In the genomic region with DNA sequence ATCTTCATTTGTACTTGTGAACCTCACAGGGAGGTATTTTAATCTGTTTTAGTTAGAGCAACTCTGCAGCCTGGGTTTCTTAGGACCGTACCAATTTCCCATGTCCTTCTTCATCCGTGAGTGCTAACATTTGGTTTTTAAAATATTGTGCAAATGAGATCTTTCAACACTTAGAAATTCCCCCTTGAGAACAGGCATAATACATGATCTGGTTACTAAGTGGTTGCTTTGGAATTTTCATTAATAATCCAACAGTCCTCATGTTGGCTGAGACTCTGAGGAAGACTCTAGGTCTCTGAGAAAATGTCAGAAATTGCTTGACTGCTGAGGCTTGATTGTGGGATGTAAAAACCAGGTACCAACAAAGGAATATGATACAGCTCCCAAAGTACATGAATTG, we compare ENCODE assay signal across 31 cellular contexts.
"Had no signal": no experiment of that assay in that cellular context is flagged by ENCODE, and none has a peak within 500 bp of the region (broad histone marks: within the 10 kb centered on the region; RNA-seq: fewer than 3 reads in every experiment).

No MANE protein-coding gene starts in this region.

- H3K4me1 Mint-ChIP-seq: activated B cell treated with CpG ODN at 0.5 μM for 24 hours had no signal

- ATAC-seq: activated CD8-positive, alpha-beta memory T cell treated with anti-CD3 and anti-CD28 coated beads, Interleukin-2, amount 10 ng/mL, durations not matched to agents 7 days and 5 days; activated naive CD8-positive, alpha-beta T cell treated with anti-CD3 and anti-CD28 coated beads, Interleukin-2, amount 50 U/mL, for 24 hours; K562 had no signal

- H3K4me3 Mint-ChIP-seq: activated B cell treated with CpG ODN at 0.5 μM for 24 hours; activated CD4-positive, alpha-beta memory T cell treated with anti-CD3 and anti-CD28 coated beads, Interleukin-2, amount 10 ng/mL, durations not matched to agents 7 days and 5 days; activated CD8-positive, alpha-beta memory T cell treated with anti-CD3 and anti-CD28 coated beads, Interleukin-2, amount 10 ng/mL, durations not matched to agents 7 days and 5 days; activated naive CD4-positive, alpha-beta T cell treated with anti-CD3 and anti-CD28 coated beads, Interleukin-2, amount 10 ng/mL, durations not matched to agents 7 days and 5 days; activated naive CD8-positive, alpha-beta T cell; activated naive CD8-positive, alpha-beta T cell treated with anti-CD3 and anti-CD28 coated beads, Interleukin-2, amount 50 U/mL, for 24 hours had no signal

- H3K36me3 Mint-ChIP-seq: activated naive CD4-positive, alpha-beta T cell treated with anti-CD3 and anti-CD28 coated beads, Interleukin-2, amount 10 ng/mL, durations not matched to agents 7 days and 5 days; activated naive CD8-positive, alpha-beta T cell had no signal

- H3K4me3 ChIP-seq: K562 had no signal

- DNase-seq: activated B cell treated with CpG ODN at 0.5 μM for 24 hours; activated CD4-positive, alpha-beta memory T cell treated with anti-CD3 and anti-CD28 coated beads, Interleukin-2, amount 10 ng/mL, durations not matched to agents 7 days and 5 days; activated CD4-positive, alpha-beta T cell treated with anti-CD3 and anti-CD28 coated beads for 4 hours; activated CD4-positive, CD25-positive, alpha-beta regulatory T cell treated with anti-CD3 and anti-CD28 coated beads, Interleukin-2, amount 50 U/mL, for 72 hours; activated CD8-positive, alpha-beta memory T cell treated with anti-CD3 and anti-CD28 coated beads for 24 hours; activated CD8-positive, alpha-beta memory T cell treated with anti-CD3 and anti-CD28 coated beads, Interleukin-2, amount 10 ng/mL, durations not matched to agents 7 days and 5 days; activated CD8-positive, alpha-beta memory T cell treated with anti-CD3 and anti-CD28 coated beads, Interleukin-2, amount 50 U/mL, for 48 hours; activated effector memory CD4-positive, alpha-beta T cell treated with Interleukin-2 at 50 U/mL for 16 hours; activated naive CD4-positive, alpha-beta T cell treated with anti-CD3 and anti-CD28 coated beads, Interleukin-2, amount 10 ng/mL, durations not matched to agents 7 days and 5 days; activated naive CD8-positive, alpha-beta T cell treated with anti-CD3 and anti-CD28 coated beads, Interleukin-2, amount 50 U/mL, for 24 hours; activated T-cell treated with anti-CD3 and anti-CD28 coated beads, Interleukin-2, amount 50 U/mL, for 48 hours; amniotic stem cell; aorta; caudate nucleus; NCI-H1105 treated with DMSO at 0.1 percent for 48 hours; NCI-H1436; NCI-H1694; NCI-H1930; NCI-H2081 treated with DMSO at 0.1 percent for 48 hours; NCI-H2171; NCI-H510A; NCI-H526; NCI-H748 treated with DMSO at 0.1 percent for 48 hours; OCI-M1; Right ventricle myocardium superior; SW 1271; T-helper 1 cell; T-helper 2 cell; T-helper 9 cell had no signal

- H3K27ac Mint-ChIP-seq: activated B cell treated with CpG ODN at 0.5 μM for 24 hours; activated CD4-positive, alpha-beta memory T cell treated with anti-CD3 and anti-CD28 coated beads, Interleukin-2, amount 10 ng/mL, durations not matched to agents 7 days and 5 days; activated CD8-positive, alpha-beta memory T cell treated with anti-CD3 and anti-CD28 coated beads, Interleukin-2, amount 10 ng/mL, durations not matched to agents 7 days and 5 days; activated naive CD4-positive, alpha-beta T cell treated with anti-CD3 and anti-CD28 coated beads, Interleukin-2, amount 10 ng/mL, durations not matched to agents 7 days and 5 days; activated naive CD8-positive, alpha-beta T cell; activated naive CD8-positive, alpha-beta T cell treated with anti-CD3 and anti-CD28 coated beads, Interleukin-2, amount 50 U/mL, for 24 hours had no signal

- H3K9me3 Mint-ChIP-seq: activated B cell treated with CpG ODN at 0.5 μM for 24 hours; activated CD4-positive, alpha-beta memory T cell treated with anti-CD3 and anti-CD28 coated beads, Interleukin-2, amount 10 ng/mL, durations not matched to agents 7 days and 5 days; activated naive CD4-positive, alpha-beta T cell treated with anti-CD3 and anti-CD28 coated beads, Interleukin-2, amount 10 ng/mL, durations not matched to agents 7 days and 5 days; activated naive CD8-positive, alpha-beta T cell treated with anti-CD3 and anti-CD28 coated beads, Interleukin-2, amount 50 U/mL, for 24 hours had no signal
